In the genomic region with DNA sequence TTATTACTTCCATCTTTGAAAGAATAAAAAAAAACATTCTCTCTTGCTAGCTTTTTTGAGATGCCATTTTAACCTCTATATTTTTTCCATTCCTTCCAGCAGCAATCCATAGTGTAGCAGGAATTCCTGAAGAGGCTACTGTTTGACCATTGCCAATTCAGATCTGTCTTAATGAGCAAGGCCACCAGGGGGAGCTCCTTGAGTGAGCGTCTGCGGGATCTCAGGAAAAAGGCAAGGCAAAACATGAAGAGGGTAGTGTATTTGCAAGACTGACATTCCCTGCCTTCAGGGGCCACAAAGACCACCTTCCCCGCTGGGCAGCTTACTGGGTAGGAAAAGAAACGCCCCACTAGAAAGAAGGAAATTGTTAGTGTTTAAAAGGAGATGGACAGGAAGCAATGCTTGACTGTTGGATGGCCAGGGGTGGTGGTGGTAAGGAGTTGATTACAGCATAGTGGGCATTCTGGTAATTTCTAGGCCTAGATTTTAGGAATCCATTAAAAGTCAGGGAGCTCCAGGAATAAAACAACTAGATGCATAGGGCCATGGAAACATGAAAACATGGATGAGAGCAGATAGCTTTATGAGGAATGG, we compare ENCODE assay signal across 8 cellular contexts.
DNase-seq lines count a peak whose midpoint lies in the region; ATAC-seq, FAIRE-seq and TF ChIP-seq lines count a peak whose summit lies in the region.

No MANE protein-coding gene starts in this region.

- no peak overlapping the region for H3K9ac ChIP-seq in HCT116 (ENCODE audit: low read length)

- H3K9me3 ChIP-seq in HCT116 (ENCODE audit: control insufficient read depth in 1 of 2, insufficient read depth in 1 of 2, low read depth in 1 of 2, low read length in 2 of 2) (no peaks in the 10 kb centered on the region), pancreas (no peaks in the 10 kb centered on the region)

- H3K36me3 ChIP-seq in HCT116 (ENCODE audit: control insufficient read depth in 1 of 2, insufficient read depth in 2 of 2, low read length in 2 of 2): no peaks in the 10 kb centered on the region
- no peaks in the 10 kb centered on the region for H3K36me3 ChIP-seq in pancreas

- ATAC-seq in HCT116: peak; percentile 82
- peak; percentile 53 to 85 (median 80) for ATAC-seq in pancreas

- POLR2A ChIA-PET in HCT116 (lab: Charles Lee): interaction anchor here (1.1 kb wide), 1 partner anchor 10 kb away, joined by 3 read pairs; no protein-coding TSS in a partner anchor

- TF ChIP-seq POLR2A in HCT116 (IDR thresholded peaks at IDR 0.05; ENCODE audit: borderline replicate concordance, extremely low read depth, insufficient read depth, insufficient read length): no peak

- no peaks in the 10 kb centered on the region for H3K9me2 ChIP-seq in HCT116 (ENCODE audit: insufficient read depth)

- H4K20me1 ChIP-seq in HCT116 (ENCODE audit: insufficient read depth): no peaks in the 10 kb centered on the region

- RAD21 ChIA-PET in HCT116 (lab: Charles Lee; ENCODE audit: low non-redundant PET in 1 of 2, low total read pairs in 2 of 2, uncharacterized antibody in 2 of 2, unreplicated experiment in 2 of 2): interaction anchor here in 1 of 2 experiments (1.7 kb wide), 1 partner anchor 210 kb away, joined by 3 read pairs; no protein-coding TSS in a partner anchor

- peak; percentile 64 for DNase-seq in activated effector memory CD4-positive, alpha-beta T cell treated with anti-CD3 and anti-CD28 coated beads, Interleukin-2, amount 50 U/mL, for 16 hours
- DNase-seq in activated effector memory CD4-positive, alpha-beta T cell treated with Interleukin-2 at 50 U/mL for 16 hours: no peak
- DNase-seq in HCT116 (ENCODE audit: low read depth, low spot score) (peak; percentile 57), NCI-H1694 treated with DMSO at 0.1 percent for 48 hours (lab: John Stamatoyannopoulos, UW) (peak; percentile 21), activated T-cell treated with anti-CD3 and anti-CD28 coated beads for 1 hour (ENCODE audit: low read depth) (peak; percentile 6), frontal cortex (ENCODE audit: low spot score in 2 of 2) (peak; percentile 1 to 14), pancreas (peak; percentile 11 to 74 (median 45)), T-helper 1 cell (no peak)

- TF ChIP-seq CTCF in HCT116 (IDR thresholded peaks at IDR 0.05 in 2 of 3, conservative IDR thresholded peaks at IDR 0.05 in 1 of 3; ENCODE audit: borderline replicate concordance in 1 of 3, insufficient read depth in 1 of 3, low read depth in 2 of 3, low read length in 2 of 3) (peak; percentile 76 to 91 (median 83)), pancreas (IDR thresholded peaks at IDR 0.05) (peak; percentile 48 to 71 (median 68))

- BruUV-seq in HCT116 (replicated peaks; lab: Mats Ljungman, UMichigan): no TSS peak

- peak; percentile 77 for TF ChIP-seq RAD21 in HCT116 (IDR thresholded peaks at IDR 0.05; ENCODE audit: low read depth)

- 11 to 17% methylated on average over 4 of the region's 4 CpGs for WGBS in pancreas, 2 donors

- FAIRE-seq in frontal cortex (lab: Jason Lieb, UNC) (no peak), pancreas (lab: Jason Lieb, UNC) (peak; percentile 54)

- H3K4me3 ChIP-seq in HCT116 (replicated peaks in 1 of 2; ENCODE audit: low read depth in 1 of 2, low read length in 2 of 2) (no peak overlapping the region), pancreas (no peak overlapping the region)

- no peak overlapping the region for H3K27ac ChIP-seq in HCT116 (ENCODE audit: low read depth, low read length)
- no peak overlapping the region for H3K27ac ChIP-seq in pancreas

- H3K79me2 ChIP-seq in HCT116 (ENCODE audit: insufficient read depth, low read length): no peaks in the 10 kb centered on the region

- CTCF ChIA-PET in HCT116 (lab: Charles Lee): interaction anchor here (0.7 to 2.1 kb wide), 13 partner anchors 9 to 1122 kb away, joined by 3 to 14 read pairs (median 4); no protein-coding TSS in a partner anchor

- peak overlapping the region; percentile 83 for H2AFZ ChIP-seq in HCT116 (ENCODE audit: low read depth, low read length, poor library complexity, severe bottlenecking)

- H3K4me1 ChIP-seq in HCT116 (ENCODE audit: control insufficient read depth in 1 of 2, insufficient read depth in 2 of 2, low read length in 2 of 2) (peaks cover 3 to 5% of the 10 kb centered on the region in 2 experiments; a peak in 3 of 4 replicates), pancreas (no peaks in the 10 kb centered on the region)

- no peak overlapping the region for H3K4me2 ChIP-seq in HCT116 (ENCODE audit: low read length)

- H3K27me3 ChIP-seq in HCT116 (ENCODE audit: insufficient read depth, low read length) (no peaks in the 10 kb centered on the region), pancreas (no peaks in the 10 kb centered on the region)

- intact Hi-C loops in HCT116 (cut with micrococcal nuclease) (loop anchor here (2.0 kb wide), 1 partner anchor 328 kb away; no protein-coding TSS in a partner anchor), pancreas (cut with DNase I) (no loop called here)

TF ChIP-seq in HCT116, 20 proteins besides CTCF, POLR2A, EP300 and RAD21:
- TF ChIP-seq, protein P1, sequence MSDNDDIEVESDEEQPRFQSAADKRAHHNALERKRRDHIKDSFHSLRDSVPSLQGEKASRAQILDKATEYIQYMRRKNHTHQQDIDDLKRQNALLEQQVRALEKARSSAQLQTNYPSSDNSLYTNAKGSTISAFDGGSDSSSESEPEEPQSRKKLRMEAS (IDR thresholded peaks at IDR 0.05): no peak
- TF ChIP-seq CEBPB (IDR thresholded peaks at IDR 0.05; ENCODE audit: low read depth) (no peak), EGR1 (IDR thresholded peaks at IDR 0.05; ENCODE audit: low read depth) (no peak), TCF7L2 (IDR thresholded peaks at IDR 0.05; ENCODE audit: borderline replicate concordance, extremely low read depth, insufficient read depth, insufficient read length) (no peak), YY1 (IDR thresholded peaks at IDR 0.05; ENCODE audit: extremely low read depth, insufficient replicate concordance, low read depth, low read length) (no peak), ZFX (IDR thresholded peaks at IDR 0.05) (no peak), ZNF274 (IDR thresholded peaks at IDR 0.05; ENCODE audit: low read depth, low read length) (no peak), EZH2phosphoT487 (IDR thresholded peaks at IDR 0.05; ENCODE audit: borderline replicate concordance) (no peak), EZH2 (IDR thresholded peaks at IDR 0.05) (no peak)
- TF ChIP-seq, protein P2, sequence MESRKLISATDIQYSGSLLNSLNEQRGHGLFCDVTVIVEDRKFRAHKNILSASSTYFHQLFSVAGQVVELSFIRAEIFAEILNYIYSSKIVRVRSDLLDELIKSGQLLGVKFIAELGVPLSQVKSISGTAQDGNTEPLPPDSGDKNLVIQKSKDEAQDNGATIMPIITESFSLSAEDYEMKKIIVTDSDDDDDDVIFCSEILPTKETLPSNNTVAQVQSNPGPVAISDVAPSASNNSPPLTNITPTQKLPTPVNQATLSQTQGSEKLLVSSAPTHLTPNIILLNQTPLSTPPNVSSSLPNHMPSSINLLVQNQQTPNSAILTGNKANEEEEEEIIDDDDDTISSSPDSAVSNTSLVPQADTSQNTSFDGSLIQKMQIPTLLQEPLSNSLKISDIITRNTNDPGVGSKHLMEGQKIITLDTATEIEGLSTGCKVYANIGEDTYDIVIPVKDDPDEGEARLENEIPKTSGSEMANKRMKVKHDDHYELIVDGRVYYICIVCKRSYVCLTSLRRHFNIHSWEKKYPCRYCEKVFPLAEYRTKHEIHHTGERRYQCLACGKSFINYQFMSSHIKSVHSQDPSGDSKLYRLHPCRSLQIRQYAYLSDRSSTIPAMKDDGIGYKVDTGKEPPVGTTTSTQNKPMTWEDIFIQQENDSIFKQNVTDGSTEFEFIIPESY (IDR thresholded peaks at IDR 0.05; ENCODE audit: extremely low read depth, insufficient replicate concordance, low read length): no peak

Comparison
In these comparisons a context has a peak if more than half of its experiments do, and no peak if none do; other contexts are left out.
1. DNase-seq: peak in activated effector memory CD4-positive, alpha-beta T cell treated with anti-CD3 and anti-CD28 coated beads, Interleukin-2, amount 50 U/mL, for 16 hours (single experiment), HCT116 (single experiment), NCI-H1694 treated with DMSO at 0.1 percent for 48 hours (single experiment), activated T-cell treated with anti-CD3 and anti-CD28 coated beads for 1 hour (single experiment), frontal cortex (2 of 2) and pancreas (6 of 6); none in activated effector memory CD4-positive, alpha-beta T cell treated with Interleukin-2 at 50 U/mL for 16 hours (single experiment) and T-helper 1 cell (0 of 5).